15 cellular contexts compared by ENCODE assay signal in genomic region chr20:12386821-12387220, GRCh38.
DNase-seq lines count a peak whose midpoint lies in the region; ATAC-seq and TF ChIP-seq lines count a peak whose summit lies in the region.
"Had no signal": no experiment of that assay in that cellular context is flagged by ENCODE, and none has a peak within 500 bp of the region (broad histone marks: within the 10 kb centered on the region; RNA-seq: fewer than 3 reads in every experiment).

No MANE protein-coding gene starts in this region.

- H3K79me2 ChIP-seq in Loucy (ENCODE audit: insufficient read depth, low read length) (no peaks in the 10 kb centered on the region), PC-3 (ENCODE audit: low read length) (no peaks in the 10 kb centered on the region), smooth muscle cell (ENCODE audit: low read depth) (no peaks in the 10 kb centered on the region)

- intact Hi-C loops in PC-3 (cut with micrococcal nuclease): no loop called here

- peaks cover 14% of the 10 kb centered on the region for H3K9me3 Mint-ChIP-seq in activated naive CD4-positive, alpha-beta T cell treated with anti-CD3 and anti-CD28 coated beads, Interleukin-2, amount 10 ng/mL, durations not matched to agents 7 days and 5 days

- TF ChIP-seq CTCF in Loucy (conservative IDR thresholded peaks at IDR 0.05; ENCODE audit: low read length): no peak
- TF ChIP-seq CTCF in PC-3 (conservative IDR thresholded peaks at IDR 0.05; ENCODE audit: low read depth, low read length): no peak
- no peak for TF ChIP-seq CTCF in smooth muscle cell (IDR thresholded peaks at IDR 0.05; ENCODE audit: borderline replicate concordance, insufficient read depth, poor library complexity, severe bottlenecking)

- ATAC-seq in PC-3 (no peak), GM18861 (IDR thresholded peaks at IDR 0.05; ENCODE audit: unreplicated experiment) (no peak)

- CTCF ChIA-PET in PC-3 (lab: Charles Lee): no interaction called here
- CTCF ChIA-PET in activated naive CD4-positive, alpha-beta T cell treated with anti-CD3 and anti-CD28 coated beads, Interleukin-2, amount 10 ng/mL, durations not matched to agents 7 days and 5 days (lab: Charles Lee): no interaction called here

- H3K36me3 Mint-ChIP-seq in activated naive CD4-positive, alpha-beta T cell treated with anti-CD3 and anti-CD28 coated beads, Interleukin-2, amount 10 ng/mL, durations not matched to agents 7 days and 5 days: no peaks in the 10 kb centered on the region
- H3K36me3 Mint-ChIP-seq: CD14-positive monocyte; CD8-positive, alpha-beta memory T cell had no signal

- WGBS in smooth muscle cell (ENCODE audit: low lambda C conversion rate): 85% methylated on average over 3 of the region's 3 CpGs

- H3K4me1 ChIP-seq in Loucy (ENCODE audit: insufficient read depth, low read length, poor library complexity, severe bottlenecking): no peaks in the 10 kb centered on the region
- peaks cover 19% of the 10 kb centered on the region for H3K4me1 ChIP-seq in PC-3 (ENCODE audit: insufficient read depth, low read length)
- no peaks in the 10 kb centered on the region for H3K4me1 ChIP-seq in smooth muscle cell (ENCODE audit: low read depth)
- H3K4me1 ChIP-seq: HAP-1 had no signal

- H2AFZ ChIP-seq in Loucy (ENCODE audit: low read length) (0 out of 2 replicates have a peak overlapping the region, but pooled peaks have one; percentile 27), PC-3 (ENCODE audit: low read length) (peak overlapping the region; percentile 37; the same call in 1 of the 2 replicates), smooth muscle cell (ENCODE audit: low read depth) (peak overlapping the region; percentile 0)

- POLR2A ChIA-PET in PC-3 (lab: Charles Lee; ENCODE audit: unreplicated experiment): no interaction called here

- H3K4me3 Mint-ChIP-seq in activated naive CD4-positive, alpha-beta T cell treated with anti-CD3 and anti-CD28 coated beads, Interleukin-2, amount 10 ng/mL, durations not matched to agents 7 days and 5 days: no peak overlapping the region
- H3K4me3 Mint-ChIP-seq: CD14-positive monocyte; CD4-positive, alpha-beta T cell; CD8-positive, alpha-beta memory T cell; HFFc6 had no signal

- H3K27me3 ChIP-seq in Loucy (ENCODE audit: insufficient read depth, low read length, poor library complexity, severe bottlenecking) (no peaks in the 10 kb centered on the region), PC-3 (ENCODE audit: low read length) (peaks cover 9% of the 10 kb centered on the region), smooth muscle cell (ENCODE audit: low read depth) (no peaks in the 10 kb centered on the region)

- no peaks in the 10 kb centered on the region for H4K20me1 ChIP-seq in Loucy (ENCODE audit: insufficient read depth, low read length, poor library complexity, severe bottlenecking)
- H4K20me1 ChIP-seq in PC-3 (ENCODE audit: low read length): no peaks in the 10 kb centered on the region
- no peaks in the 10 kb centered on the region for H4K20me1 ChIP-seq in smooth muscle cell (ENCODE audit: low read depth)

- H3K27ac ChIP-seq in PC-3 (ENCODE audit: low read length): no peak overlapping the region
- H3K27ac ChIP-seq in smooth muscle cell (ENCODE audit: low read depth): no peak overlapping the region

- H3F3A ChIP-seq in Loucy (ENCODE audit: low read depth) (no peaks in the 10 kb centered on the region), PC-3 (ENCODE audit: low read length, unreplicated experiment) (no peaks in the 10 kb centered on the region), smooth muscle cell (ENCODE audit: low read depth) (peaks cover 18% of the 10 kb centered on the region)

- no peaks in the 10 kb centered on the region for H3K36me3 ChIP-seq in Loucy (ENCODE audit: insufficient read depth, low read length)
- no peaks in the 10 kb centered on the region for H3K36me3 ChIP-seq in PC-3 (ENCODE audit: low read depth, low read length)
- H3K36me3 ChIP-seq in smooth muscle cell (ENCODE audit: low read depth): no peaks in the 10 kb centered on the region
- H3K36me3 ChIP-seq: HAP-1 had no signal

- H3K9me2 ChIP-seq in Loucy (replicated peaks; ENCODE audit: low read depth, low read length) (no peaks in the 10 kb centered on the region), PC-3 (replicated peaks; ENCODE audit: low read length) (no peaks in the 10 kb centered on the region)

- H3K4me2 ChIP-seq in Loucy (ENCODE audit: low read depth, low read length, poor library complexity, severe bottlenecking): no peak overlapping the region
- no peak overlapping the region for H3K4me2 ChIP-seq in PC-3 (ENCODE audit: low read length)
- no peak overlapping the region for H3K4me2 ChIP-seq in smooth muscle cell

- H3K27me3 Mint-ChIP-seq in activated naive CD4-positive, alpha-beta T cell treated with anti-CD3 and anti-CD28 coated beads, Interleukin-2, amount 10 ng/mL, durations not matched to agents 7 days and 5 days: no peaks in the 10 kb centered on the region
- H3K27me3 Mint-ChIP-seq: CD4-positive, alpha-beta T cell; CD8-positive, alpha-beta memory T cell had no signal

- no peaks in the 10 kb centered on the region for H3K4me1 Mint-ChIP-seq in activated naive CD4-positive, alpha-beta T cell treated with anti-CD3 and anti-CD28 coated beads, Interleukin-2, amount 10 ng/mL, durations not matched to agents 7 days and 5 days
- H3K4me1 Mint-ChIP-seq: CD14-positive monocyte; CD8-positive, alpha-beta memory T cell had no signal

- DNase-seq in PC-3: no peak
- no peak for DNase-seq in smooth muscle cell (lab: John Stamatoyannopoulos, UW; ENCODE audit: unreplicated experiment)
- no peak for DNase-seq in NAMALWA (ENCODE audit: low spot score)
- DNase-seq in activated naive CD4-positive, alpha-beta T cell treated with anti-CD3 and anti-CD28 coated beads, Interleukin-2, amount 10 ng/mL, durations not matched to agents 7 days and 5 days: no peak
- DNase-seq: CD4-positive, alpha-beta T cell; CD8-positive, alpha-beta memory T cell; DMS 273 treated with DMSO at 0.1 percent for 48 hours; EL; GF-D8; GOT3; HFFc6 had no signal

- BruUV-seq in PC-3 (replicated peaks; lab: Mats Ljungman, UMichigan): no TSS peak

- H3K9ac ChIP-seq in Loucy (ENCODE audit: low read depth, low read length, poor library complexity, severe bottlenecking) (no peak overlapping the region), PC-3 (ENCODE audit: low read length) (no peak overlapping the region), smooth muscle cell (ENCODE audit: low read depth) (no peak overlapping the region)

- H3K9me3 ChIP-seq in Loucy (ENCODE audit: insufficient read depth, low read depth, low read length) (no peaks in the 10 kb centered on the region), PC-3 (ENCODE audit: low read length) (no peaks in the 10 kb centered on the region), smooth muscle cell (replicated peaks; ENCODE audit: low read depth) (no peaks in the 10 kb centered on the region)
- H3K9me3 ChIP-seq: HAP-1 had no signal

- H3K4me3 ChIP-seq in Loucy (ENCODE audit: low read length, poor library complexity, severe bottlenecking): no peak overlapping the region
- H3K4me3 ChIP-seq in PC-3 (ENCODE audit: low read length): no peak overlapping the region
- no peak overlapping the region for H3K4me3 ChIP-seq in smooth muscle cell
- H3K4me3 ChIP-seq: HAP-1 had no signal

- no peak overlapping the region for H3K27ac Mint-ChIP-seq in activated naive CD4-positive, alpha-beta T cell treated with anti-CD3 and anti-CD28 coated beads, Interleukin-2, amount 10 ng/mL, durations not matched to agents 7 days and 5 days
- H3K27ac Mint-ChIP-seq: CD14-positive monocyte; CD4-positive, alpha-beta T cell; HFFc6 had no signal
